ENCODE assay signal across 9 cellular contexts in genomic region chr6:79421707-79422484, GRCh38.
DNase-seq lines count a peak whose midpoint lies in the region; ATAC-seq, FAIRE-seq and TF ChIP-seq lines count a peak whose summit lies in the region.
"Had no signal": no experiment of that assay in that cellular context is flagged by ENCODE, and none has a peak within 500 bp of the region (broad histone marks: within the 10 kb centered on the region; RNA-seq: fewer than 3 reads in every experiment).

No MANE protein-coding gene starts in this region.

- H3K27me3 ChIP-seq in bronchial epithelial cell (ENCODE audit: control insufficient read depth, insufficient read depth, low read length): no peaks in the 10 kb centered on the region
- H3K27me3 ChIP-seq: upper lobe of left lung had no signal

- no peak overlapping the region for H3K4me3 ChIP-seq in bronchial epithelial cell (ENCODE audit: low read depth, low read length)
- H3K4me3 ChIP-seq: upper lobe of left lung had no signal

- TF ChIP-seq CTCF in bronchial epithelial cell (IDR thresholded peaks at IDR 0.05; ENCODE audit: insufficient read depth, low read length, severe bottlenecking): no peak

- H3K36me3 ChIP-seq in bronchial epithelial cell (ENCODE audit: control insufficient read depth, insufficient read depth, low read length): no peaks in the 10 kb centered on the region
- H3K36me3 ChIP-seq: upper lobe of left lung had no signal

- no peak for FAIRE-seq in bronchial epithelial cell (lab: Jason Lieb, UNC)

- ATAC-seq in HG02588 (IDR thresholded peaks at IDR 0.05; ENCODE audit: unreplicated experiment): peak; percentile 71

- DNase-seq in Daoy (ENCODE audit: low read depth) (peak; percentile 73), NCI-H1930 (lab: John Stamatoyannopoulos, UW) (peak; percentile 18 to 63), bronchial epithelial cell (ENCODE audit: low read depth) (peak; percentile 95), mucosa of gallbladder (ENCODE audit: low spot score) (peak; percentile 69), AML-193 (lab: John Stamatoyannopoulos, UW) (no peak), SKM-1 (lab: John Stamatoyannopoulos, UW; ENCODE audit: unreplicated experiment) (no peak)
- DNase-seq in activated naive CD4-positive, alpha-beta T cell (lab: John Stamatoyannopoulos, UW): no peak
- DNase-seq: upper lobe of left lung had no signal

Comparison
In these comparisons a context has a peak if more than half of its experiments do, and no peak if none do; other contexts are left out.
1. DNase-seq: peak in Daoy (single experiment), NCI-H1930 (2 of 2), bronchial epithelial cell (single experiment) and mucosa of gallbladder (single experiment); none in AML-193 (0 of 2), activated naive CD4-positive, alpha-beta T cell (0 of 4) and SKM-1 (single experiment).